Comparison of ENCODE assay signal across 21 cellular contexts in the genomic region with DNA sequence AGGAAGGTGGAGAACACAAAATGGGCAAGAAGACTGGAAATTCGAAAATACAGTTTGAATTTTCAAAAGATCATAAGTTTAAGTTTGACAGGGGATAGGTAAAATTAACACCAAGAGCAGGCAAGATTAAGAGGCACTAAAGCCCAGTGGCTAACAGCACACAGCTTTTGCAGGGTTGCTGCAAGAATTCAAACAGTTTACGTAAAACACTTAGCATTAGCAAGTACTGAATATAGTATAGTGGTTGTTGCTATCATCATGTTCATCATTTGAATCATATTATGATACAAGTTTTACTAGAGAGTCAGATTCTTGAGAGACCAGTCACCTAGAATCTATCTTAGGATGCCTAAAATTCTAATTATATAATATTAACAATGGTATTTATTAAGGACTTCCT.
"Had no signal": no experiment of that assay in that cellular context is flagged by ENCODE, and none has a peak within 500 bp of the region (broad histone marks: within the 10 kb centered on the region; RNA-seq: fewer than 3 reads in every experiment).

No MANE protein-coding gene starts in this region.

- H3K4me3 Mint-ChIP-seq: activated CD4-positive, alpha-beta memory T cell treated with anti-CD3 and anti-CD28 coated beads for 36 hours; activated CD4-positive, alpha-beta T cell treated with anti-CD3 and anti-CD28 coated beads, Interleukin-2, amount 10 ng/mL, durations not matched to agents 7 days and 5 days; activated naive CD4-positive, alpha-beta T cell treated with anti-CD3 and anti-CD28 coated beads for 36 hours; activated naive CD8-positive, alpha-beta T cell; activated T-cell treated with anti-CD3 and anti-CD28 coated beads, Interleukin-2, amount 50 U/mL, for 4 hours; IgD-negative memory B cell had no signal

- H3K27ac Mint-ChIP-seq: activated CD4-positive, alpha-beta memory T cell treated with anti-CD3 and anti-CD28 coated beads for 36 hours; activated CD4-positive, alpha-beta T cell treated with anti-CD3 and anti-CD28 coated beads, Interleukin-2, amount 10 ng/mL, durations not matched to agents 7 days and 5 days; activated naive CD4-positive, alpha-beta T cell treated with anti-CD3 and anti-CD28 coated beads for 36 hours; activated naive CD8-positive, alpha-beta T cell; IgD-negative memory B cell had no signal

- H3K9me3 Mint-ChIP-seq: activated CD4-positive, alpha-beta memory T cell treated with anti-CD3 and anti-CD28 coated beads for 36 hours; activated CD4-positive, alpha-beta T cell treated with anti-CD3 and anti-CD28 coated beads, Interleukin-2, amount 10 ng/mL, durations not matched to agents 7 days and 5 days; activated naive CD4-positive, alpha-beta T cell treated with anti-CD3 and anti-CD28 coated beads for 36 hours; activated T-cell treated with anti-CD3 and anti-CD28 coated beads, Interleukin-2, amount 50 U/mL, for 4 hours had no signal

- DNase-seq: activated CD4-positive, alpha-beta memory T cell treated with anti-CD3 and anti-CD28 coated beads for 36 hours; activated CD4-positive, alpha-beta T cell treated with anti-CD3 and anti-CD28 coated beads, Interleukin-2, amount 10 ng/mL, durations not matched to agents 7 days and 5 days; activated CD4-positive, CD25-positive, alpha-beta regulatory T cell; activated CD8-positive, alpha-beta memory T cell treated with anti-CD3 and anti-CD28 coated beads for 24 hours; activated effector memory CD4-positive, alpha-beta T cell treated with anti-CD3 and anti-CD28 coated beads, Interleukin-2, amount 50 U/mL, for 16 hours; activated naive CD4-positive, alpha-beta T cell treated with anti-CD3 and anti-CD28 coated beads for 36 hours; activated T-cell treated with anti-CD3 and anti-CD28 coated beads, Interleukin-2, amount 50 U/mL, for 4 hours; brain microvascular endothelial cell; NCI-H1092 treated with DMSO at 0.1 percent for 48 hours; NCI-H1436; NCI-H1694 treated with DMSO at 0.1 percent for 48 hours; NCI-H2029 treated with DMSO at 0.1 percent for 48 hours; NCI-H345; NCI-H524; SIG-M5; T-helper 1 cell had no signal

- H3K27me3 ChIP-seq: brain microvascular endothelial cell, cardiac muscle cell had no signal

- H3K9ac ChIP-seq: KMS-11 had no signal

- ATAC-seq: activated T-cell treated with anti-CD3 and anti-CD28 coated beads, Interleukin-2, amount 50 U/mL, for 4 hours had no signal

- H3K27ac ChIP-seq: brain microvascular endothelial cell, cardiac muscle cell, KMS-11, VCaP had no signal

- H3K36me3 ChIP-seq: brain microvascular endothelial cell, cardiac muscle cell had no signal

- H3K27me3 Mint-ChIP-seq: activated CD4-positive, alpha-beta T cell treated with anti-CD3 and anti-CD28 coated beads, Interleukin-2, amount 10 ng/mL, durations not matched to agents 7 days and 5 days; activated naive CD8-positive, alpha-beta T cell; IgD-negative memory B cell had no signal

- H3K4me2 ChIP-seq: KMS-11 had no signal

- H3K4me3 ChIP-seq: cardiac muscle cell had no signal

- H3K36me3 Mint-ChIP-seq: activated CD4-positive, alpha-beta memory T cell treated with anti-CD3 and anti-CD28 coated beads for 36 hours; IgD-negative memory B cell had no signal
